ENCODE assay signal across 25 cellular contexts in genomic region chr11:77734890-77735289, GRCh38.
"Had no signal": no experiment of that assay in that cellular context is flagged by ENCODE, and none has a peak within 500 bp of the region (broad histone marks: within the 10 kb centered on the region; RNA-seq: fewer than 3 reads in every experiment).

No MANE protein-coding gene starts in this region.

- H3K27me3 ChIP-seq: ovary, right atrium auricular region, right lobe of liver, suprapubic skin, tibial artery, uterus had no signal

- H3K36me3 ChIP-seq: ovary, uterus had no signal

- H3K27me3 Mint-ChIP-seq: naive thymus-derived CD4-positive, alpha-beta T cell; natural killer cell treated with Interleukin-12 subunit alpha and Interleukin-12 subunit beta and Interleukin-15 and Interleukin-18, amount 100 ng/mL, for 72 hours; progenitor cell of endocrine pancreas; stimulated activated naive CD8-positive, alpha-beta T cell treated with anti-CD3 and anti-CD28 coated beads, Interleukin-15, Interleukin-2, amounts not matched to agents 100 ng/mL and 50 ng/mL, for 24 hours; type B pancreatic cell had no signal

- H3K4me3 Mint-ChIP-seq: immature natural killer cell; naive thymus-derived CD4-positive, alpha-beta T cell; natural killer cell treated with Interleukin-12 subunit alpha and Interleukin-12 subunit beta and Interleukin-15 and Interleukin-18, amount 100 ng/mL, for 72 hours; stimulated activated naive CD8-positive, alpha-beta T cell treated with anti-CD3 and anti-CD28 coated beads, Interleukin-15, Interleukin-2, amounts not matched to agents 100 ng/mL and 50 ng/mL, for 24 hours; type B pancreatic cell had no signal

- H3K9me3 ChIP-seq: ovary, right lobe of liver had no signal

- DNase-seq: hypothalamus; immature natural killer cell; left ventricle myocardium inferior; mesendoderm; midbrain; mucosa of descending colon; naive thymus-derived CD4-positive, alpha-beta T cell; ovary; right lobe of liver; stimulated activated CD4-positive, alpha-beta T cell treated with anti-CD3 and anti-CD28 coated beads, Interleukin-12 subunit alpha, Interleukin-12 subunit beta, amount 100 ng/mL, for 4 hours; stimulated activated CD4-positive, alpha-beta T cell treated with anti-CD3 and anti-CD28 coated beads, Interleukin-15, amount 100 ng/mL, for 24 hours; stimulated activated CD4-positive, alpha-beta T cell treated with anti-CD3 and anti-CD28 coated beads, Interleukin-2, amount 100 ng/mL, for 24 hours; stimulated activated CD4-positive, alpha-beta T cell treated with anti-CD3 and anti-CD28 coated beads, Interleukin-4, amount 100 ng/mL, for 1 hour; stimulated activated naive CD4-positive, alpha-beta T cell; tibial artery; uterus had no signal

- H3K4me3 ChIP-seq: left ventricle myocardium inferior, lung, mucosa of descending colon, ovary, right atrium auricular region, right lobe of liver, smooth muscle cell, suprapubic skin, thoracic aorta, tibial artery, uterus had no signal

- H3K4me2 ChIP-seq: smooth muscle cell had no signal

- ATAC-seq: mucosa of descending colon; naive thymus-derived CD4-positive, alpha-beta T cell; natural killer cell treated with Interleukin-12 subunit alpha and Interleukin-12 subunit beta and Interleukin-15 and Interleukin-18, amount 100 ng/mL, for 72 hours had no signal

- H3K4me1 ChIP-seq: left ventricle myocardium inferior, right atrium auricular region, right lobe of liver, suprapubic skin, tibial artery, uterus had no signal

- H3K9me3 Mint-ChIP-seq: natural killer cell treated with Interleukin-12 subunit alpha and Interleukin-12 subunit beta and Interleukin-15 and Interleukin-18, amount 100 ng/mL, for 72 hours had no signal

- H3K27ac Mint-ChIP-seq: immature natural killer cell; naive thymus-derived CD4-positive, alpha-beta T cell; natural killer cell treated with Interleukin-12 subunit alpha and Interleukin-12 subunit beta and Interleukin-15 and Interleukin-18, amount 100 ng/mL, for 72 hours; progenitor cell of endocrine pancreas; stimulated activated naive CD8-positive, alpha-beta T cell treated with anti-CD3 and anti-CD28 coated beads, Interleukin-15, Interleukin-2, amounts not matched to agents 100 ng/mL and 50 ng/mL, for 24 hours; type B pancreatic cell had no signal

- H3K27ac ChIP-seq: left ventricle myocardium inferior, ovary, right atrium auricular region, right lobe of liver, suprapubic skin, thoracic aorta, tibial artery, uterus had no signal
